In the genomic region with DNA sequence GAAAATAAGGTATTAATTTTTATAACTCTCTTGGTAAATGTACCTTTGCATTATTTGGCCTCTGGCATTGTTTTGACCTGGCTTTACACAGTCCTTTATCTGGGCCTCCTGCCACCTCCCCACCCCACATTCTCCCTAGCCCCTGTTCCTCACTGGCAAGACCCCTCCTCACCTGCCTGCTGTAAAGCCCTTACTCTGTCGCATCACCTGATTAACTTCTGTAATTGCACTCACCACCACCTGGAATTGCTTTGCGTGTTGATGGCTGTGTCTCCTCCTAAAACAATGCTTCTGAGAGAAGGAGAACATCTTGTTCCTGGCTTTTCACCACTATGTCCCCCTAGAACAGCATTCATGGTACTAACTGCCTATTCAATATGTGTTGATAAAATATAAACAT, we compare ENCODE assay signal across 16 cellular contexts.
"Had no signal": no experiment of that assay in that cellular context is flagged by ENCODE, and none has a peak within 500 bp of the region (broad histone marks: within the 10 kb centered on the region; RNA-seq: fewer than 3 reads in every experiment).

No MANE protein-coding gene starts in this region.

- H3K27me3 Mint-ChIP-seq: activated CD8-positive, alpha-beta memory T cell treated with anti-CD3 and anti-CD28 coated beads, Interleukin-2, amount 10 ng/mL, durations not matched to agents 7 days and 5 days; activated naive CD8-positive, alpha-beta T cell treated with anti-CD3 and anti-CD28 coated beads, Interleukin-2, amount 10 ng/mL, durations not matched to agents 7 days and 5 days; naive thymus-derived CD8-positive, alpha-beta T cell had no signal

- DNase-seq: activated CD4-positive, alpha-beta T cell treated with anti-CD3 and anti-CD28 coated beads, Interleukin-2, amount 50 U/mL, for 4 hours; activated CD4-positive, CD25-positive, alpha-beta regulatory T cell treated with anti-CD3 and anti-CD28 coated beads, Interleukin-2, amount 50 U/mL, for 72 hours; activated CD8-positive, alpha-beta memory T cell treated with anti-CD3 and anti-CD28 coated beads, Interleukin-2, amount 10 ng/mL, durations not matched to agents 7 days and 5 days; activated naive CD8-positive, alpha-beta T cell treated with anti-CD3 and anti-CD28 coated beads, Interleukin-2, amount 10 ng/mL, durations not matched to agents 7 days and 5 days; activated T-cell treated with anti-CD3 and anti-CD28 coated beads, Interleukin-2, amount 50 U/mL, for 1 hour; anterior cingulate cortex; kidney; left lung; mammary epithelial cell; mucosa of descending colon; naive thymus-derived CD8-positive, alpha-beta T cell; stimulated activated CD4-positive, alpha-beta T cell treated with anti-CD3 and anti-CD28 coated beads, Interleukin-1b, Interleukin-23, amount 100 ng/mL, for 48 hours; T-helper 9 cell; tibial artery had no signal

- H3K4me3 Mint-ChIP-seq: activated CD8-positive, alpha-beta memory T cell treated with anti-CD3 and anti-CD28 coated beads, Interleukin-2, amount 10 ng/mL, durations not matched to agents 7 days and 5 days; activated naive CD8-positive, alpha-beta T cell treated with anti-CD3 and anti-CD28 coated beads, Interleukin-2, amount 10 ng/mL, durations not matched to agents 7 days and 5 days had no signal

- ATAC-seq: activated CD8-positive, alpha-beta memory T cell treated with anti-CD3 and anti-CD28 coated beads, Interleukin-2, amount 10 ng/mL, durations not matched to agents 7 days and 5 days; left lung; naive thymus-derived CD8-positive, alpha-beta T cell had no signal

- H3K36me3 ChIP-seq: esophagus muscularis mucosa, left lung, tibial artery, vagina had no signal

- H3K27me3 ChIP-seq: esophagus muscularis mucosa, left lung, tibial artery, vagina had no signal

- H3K4me3 ChIP-seq: esophagus muscularis mucosa, left lung, mucosa of descending colon, tibial artery, vagina had no signal

- H3K27ac ChIP-seq: esophagus muscularis mucosa, left lung, tibial artery, vagina had no signal

- H3K27ac Mint-ChIP-seq: activated CD8-positive, alpha-beta memory T cell treated with anti-CD3 and anti-CD28 coated beads, Interleukin-2, amount 10 ng/mL, durations not matched to agents 7 days and 5 days had no signal
